In genomic region chr1:6779089-6779805, GRCh38 we compare ENCODE assay signal across 27 cellular contexts. TPM values are rescaled to one million over a fixed set of nuclear protein-coding genes. Genes with fewer than 3 reads are reported as not detected.
A peak's percentile ranks its signal among the peaks of the same experiment; 100 is the strongest.
DNase-seq lines count a peak whose midpoint lies in the region; ATAC-seq, FAIRE-seq and TF ChIP-seq lines count a peak whose summit lies in the region.
"Had no signal": no experiment of that assay in that cellular context is flagged by ENCODE, and none has a peak within 500 bp of the region (broad histone marks: within the 10 kb centered on the region; RNA-seq: fewer than 3 reads in every experiment).

No MANE protein-coding gene starts in this region.

- H3K14ac ChIP-seq in trophoblast cell (ENCODE audit: low read length), result no peak overlapping the region

- no peaks in the 10 kb centered on the region for H4K20me1 ChIP-seq in GM12878 (ENCODE audit: control insufficient read depth, insufficient read depth)

- DNase-seq in activated CD4-positive, alpha-beta T cell treated with anti-CD3 and anti-CD28 coated beads for 36 hours, result no peak
- no peak for DNase-seq in activated CD4-positive, alpha-beta T cell treated with anti-CD3 and anti-CD28 coated beads for 48 hours
- DNase-seq in GM13976 (ENCODE audit: low spot score) (peak; percentile 48), GM12878 (ENCODE audit: low read depth, low spot score) (no peak), trophoblast cell (no peak), DMS53 (lab: John Stamatoyannopoulos, UW) (no peak)
- no peak for DNase-seq in effector memory CD8-positive, alpha-beta T cell
- DNase-seq: Caco-2; CD8-positive, alpha-beta T cell; DMS 273 treated with DMSO at 0.1 percent for 48 hours; DMS79 treated with DMSO at 0.1 percent for 48 hours; HCEC 1CT; Kasumi-1; NCI-H1694; NCI-H2081; NCI-H2227 treated with DMSO at 0.1 percent for 48 hours; NCI-H69; OCI-M1; SIG-M5 had no signal

- H3K4me1 Mint-ChIP-seq in activated CD4-positive, alpha-beta T cell treated with anti-CD3 and anti-CD28 coated beads for 36 hours, result peaks cover 14% of the 10 kb centered on the region
- peaks cover 0 to 7% of the 10 kb centered on the region in 2 donors for H3K4me1 Mint-ChIP-seq in effector memory CD8-positive, alpha-beta T cell (ENCODE audit: low read depth in 2 of 2)

- TF ChIP-seq EP300 in GM12878 (IDR thresholded peaks at IDR 0.05; ENCODE audit: borderline replicate concordance in 1 of 2, control insufficient read depth in 1 of 2, low read depth in 2 of 2, low read length in 2 of 2), result no peak

- H3K79me1 ChIP-seq in trophoblast cell (ENCODE audit: low read length), result peaks cover 3% of the 10 kb centered on the region

- no peak overlapping the region for H3K23ac ChIP-seq in trophoblast cell (ENCODE audit: low read length)

- no peak overlapping the region for H3K4me3 Mint-ChIP-seq in activated CD4-positive, alpha-beta T cell treated with anti-CD3 and anti-CD28 coated beads for 36 hours
- no peak overlapping the region for H3K4me3 Mint-ChIP-seq in effector memory CD8-positive, alpha-beta T cell
- H3K4me3 Mint-ChIP-seq: B cell; CD8-positive, alpha-beta T cell had no signal

- WGBS in GM12878 (ENCODE audit: insufficient coverage, insufficient replicate concordance, low lambda C conversion rate, missing lambda C conversion rate), result 39% methylated on average over 7 of the region's 7 CpGs
- no CpG with 5 or more reads among the region's 7 CpGs for WGBS in trophoblast cell (ENCODE audit: extremely low coverage, insufficient coverage, insufficient read length)

- CTCF ChIA-PET in activated CD4-positive, alpha-beta T cell treated with anti-CD3 and anti-CD28 coated beads for 36 hours (lab: Charles Lee), result interaction anchor here (0.7 to 0.9 kb wide), 2 partner anchors 32 to 184 kb away, joined by 3 to 4 read pairs; no protein-coding TSS in a partner anchor
- CTCF ChIA-PET in GM12878 (lab: Yijun Ruan, JAX), result interaction anchor here (1.0 to 1.4 kb wide), 2 partner anchors 8 to 10 kb away, joined by 3 to 5 read pairs; no protein-coding TSS in a partner anchor

- no peak overlapping the region for H3K27ac Mint-ChIP-seq in activated CD4-positive, alpha-beta T cell treated with anti-CD3 and anti-CD28 coated beads for 36 hours
- no peak overlapping the region for H3K27ac Mint-ChIP-seq in effector memory CD8-positive, alpha-beta T cell
- H3K27ac Mint-ChIP-seq: B cell; CD8-positive, alpha-beta T cell had no signal

- no peak for TF ChIP-seq RAD21 in GM12878 (IDR thresholded peaks at IDR 0.05; ENCODE audit: insufficient read depth, low read depth, low read length)

- H3K4me2 ChIP-seq in GM12878 (ENCODE audit: control insufficient read depth, insufficient read depth) (peak overlapping the region; percentile 58), trophoblast cell (ENCODE audit: low read length) (no peak overlapping the region)

- H3K9ac ChIP-seq in GM12878 (ENCODE audit: control insufficient read depth, insufficient read depth, low read length), result no peak overlapping the region
- H3K9ac ChIP-seq in trophoblast cell (ENCODE audit: low read length), result no peak overlapping the region

- TF ChIP-seq POLR2A in GM12878 (IDR thresholded peaks at IDR 0.05; ENCODE audit: low read depth, low read length), result no peak

- H3K9me3 ChIP-seq in GM12878 (replicated peaks; ENCODE audit: control insufficient read depth, insufficient read depth, low read length) (peaks cover 7% of the 10 kb centered on the region; the same call in 2 of the 3 replicates), trophoblast cell (ENCODE audit: insufficient read depth, low read depth, low read length) (peaks cover 2% of the 10 kb centered on the region)
- H3K9me3 ChIP-seq: Caco-2 had no signal

- H3K4me3 ChIP-seq in GM12878, result no peak overlapping the region
- no peak overlapping the region for H3K4me3 ChIP-seq in trophoblast cell (ENCODE audit: low read depth, low read length)
- H3K4me3 ChIP-seq: SK-N-MC had no signal

- H3K79me2 ChIP-seq in GM12878 (ENCODE audit: control insufficient read depth, insufficient read depth, low read length), result peaks cover 9% of the 10 kb centered on the region
- H3K79me2 ChIP-seq in trophoblast cell (ENCODE audit: control insufficient read depth, insufficient read depth, low read length, poor library complexity), result peaks cover 1% of the 10 kb centered on the region

- RAD21 ChIA-PET in GM12878 (lab: Charles Lee; ENCODE audit: unreplicated experiment), result no interaction called here

- H3K36me3 ChIP-seq in GM12878 (ENCODE audit: control insufficient read depth in 2 of 2, insufficient read depth in 2 of 2, low read length in 1 of 2), result no peaks in the 10 kb centered on the region
- no peaks in the 10 kb centered on the region for H3K36me3 ChIP-seq in trophoblast cell (ENCODE audit: control insufficient read depth in 1 of 2, insufficient read depth in 2 of 2, low read length in 2 of 2)

- H3K27ac ChIP-seq in GM12878 (ENCODE audit: control insufficient read depth, insufficient read depth), result peak overlapping the region; percentile 40
- H3K27ac ChIP-seq in trophoblast cell (ENCODE audit: low read depth, low read length), result no peak overlapping the region
- H3K27ac ChIP-seq: 22Rv1, C4-2B, SK-N-MC had no signal

- H2BK12ac ChIP-seq in trophoblast cell (ENCODE audit: low read length), result no peak overlapping the region

- H2BK120ac ChIP-seq in trophoblast cell (ENCODE audit: insufficient read depth, low read length, poor library complexity), result no peak overlapping the region

- in situ Hi-C loops in GM13976 (cut with MboI; ENCODE audit: low sequenced_read_pairs, unreplicated experiment), result no loop called here
- in situ Hi-C loops in GM12878 (cut with MboI), result no loop called here

- H4K12ac ChIP-seq in trophoblast cell (ENCODE audit: low read depth, low read length), result no peak overlapping the region

- no peaks in the 10 kb centered on the region for H3K36me3 Mint-ChIP-seq in activated CD4-positive, alpha-beta T cell treated with anti-CD3 and anti-CD28 coated beads for 36 hours (ENCODE audit: low read depth)
- peaks cover 3% of the 10 kb centered on the region for H3K36me3 Mint-ChIP-seq in effector memory CD8-positive, alpha-beta T cell (ENCODE audit: insufficient read depth)

- SMC1A ChIA-PET in GM12878 (lab: Charles Lee; ENCODE audit: uncharacterized antibody, unreplicated experiment), result interaction anchor here (1.5 kb wide), 1 partner anchor 43 kb away, joined by 3 read pairs; no protein-coding TSS in a partner anchor

- H2BK5ac ChIP-seq in trophoblast cell (ENCODE audit: low read depth, low read length, poor library complexity), result no peak overlapping the region

- peaks cover 10% of the 10 kb centered on the region for H3K27me3 Mint-ChIP-seq in activated CD4-positive, alpha-beta T cell treated with anti-CD3 and anti-CD28 coated beads for 36 hours
- peaks cover 16 to 38% of the 10 kb centered on the region in 2 donors for H3K27me3 Mint-ChIP-seq in effector memory CD8-positive, alpha-beta T cell
- H3K27me3 Mint-ChIP-seq: B cell had no signal

- no peak for FAIRE-seq in GM12878 (lab: Jason Lieb, UNC)
- FAIRE-seq: H1, HepG2, RCC 7860 had no signal

- H3K4ac ChIP-seq in trophoblast cell (ENCODE audit: low read depth, low read length), result no peak overlapping the region

- peaks cover 28% of the 10 kb centered on the region for H3K4me1 ChIP-seq in GM12878 (ENCODE audit: control insufficient read depth, insufficient read depth, low read length)
- no peaks in the 10 kb centered on the region for H3K4me1 ChIP-seq in trophoblast cell (ENCODE audit: control insufficient read depth in 1 of 2, insufficient read depth in 2 of 2, low read length in 2 of 2)

- H3K27me3 ChIP-seq in GM12878 (replicated peaks in 1 of 2; ENCODE audit: control insufficient read depth in 2 of 2, insufficient read depth in 2 of 2, low read length in 1 of 2) (no peaks in the 10 kb centered on the region), trophoblast cell (ENCODE audit: insufficient read depth, low read length) (no peaks in the 10 kb centered on the region)

- no peak overlapping the region for H3K18ac ChIP-seq in trophoblast cell (ENCODE audit: low read length)

- peak overlapping the region; percentile 31; the same call in 1 of the 2 replicates for H2AFZ ChIP-seq in GM12878 (ENCODE audit: control insufficient read depth, low read depth, low read length)
- no peak overlapping the region for H2AFZ ChIP-seq in trophoblast cell (ENCODE audit: insufficient read depth, low read length, poor library complexity)

- no TSS peak for BruUV-seq in GM12878 (replicated peaks; lab: Mats Ljungman, UMichigan)

- no peak overlapping the region for H2AK5ac ChIP-seq in trophoblast cell (ENCODE audit: low read length)

- H3K9me3 Mint-ChIP-seq in activated CD4-positive, alpha-beta T cell treated with anti-CD3 and anti-CD28 coated beads for 36 hours (ENCODE audit: low read depth), result no peaks in the 10 kb centered on the region
- no peaks in the 10 kb centered on the region for H3K9me3 Mint-ChIP-seq in effector memory CD8-positive, alpha-beta T cell
- H3K9me3 Mint-ChIP-seq: CD8-positive, alpha-beta T cell had no signal

- no peak overlapping the region for H4K8ac ChIP-seq in trophoblast cell (ENCODE audit: low read depth, low read length)

- ATAC-seq in activated CD4-positive, alpha-beta T cell treated with anti-CD3 and anti-CD28 coated beads for 36 hours, result peak; percentile 27
- ATAC-seq in HG02938 (IDR thresholded peaks at IDR 0.05; ENCODE audit: unreplicated experiment) (peak; percentile 44), GM12878 (peak; percentile 65)
- no peak for ATAC-seq in effector memory CD8-positive, alpha-beta T cell (replicated peaks)
- ATAC-seq: CD8-positive, alpha-beta T cell; HepG2 had no signal

- intact Hi-C loops in activated CD4-positive, alpha-beta T cell treated with anti-CD3 and anti-CD28 coated beads for 36 hours (cut with DNase I, micrococcal nuclease), result no loop called here
- intact Hi-C loops in GM12878 (cut with micrococcal nuclease; ENCODE audit: unreplicated experiment), result no loop called here

- TF ChIP-seq CTCF in GM13976 (IDR thresholded peaks at IDR 0.05; ENCODE audit: borderline replicate concordance, control extremely low read depth, extremely low read depth, insufficient read depth, missing control alignments), result no peak
- no peak for TF ChIP-seq CTCF in GM12878 (IDR thresholded peaks at IDR 0.05 in 2 of 3, conservative IDR thresholded peaks at IDR 0.05 in 1 of 3; ENCODE audit: control insufficient read depth in 2 of 3, extremely low read depth in 1 of 3, insufficient read depth in 1 of 3, low read depth in 3 of 3, low read length in 3 of 3)

- no peak overlapping the region for H4K91ac ChIP-seq in trophoblast cell (ENCODE audit: low read depth, low read length)

- POLR2A ChIA-PET in activated CD4-positive, alpha-beta T cell treated with anti-CD3 and anti-CD28 coated beads for 36 hours (lab: Charles Lee), result no interaction called here
- POLR2A ChIA-PET in GM12878 (lab: Charles Lee), result no interaction called here

RNA-seq across cellular contexts. Expression of gene CAMTA1, which starts 6.0 kb away (rescaled TPM):
- total RNA-seq in activated CD4-positive, alpha-beta T cell treated with anti-CD3 and anti-CD28 coated beads for 36 hours, result 10 to 100 TPM; 62.3 to 76.7 TPM
- 66.6 and 69.6 TPM in 2 replicates for total RNA-seq in GM12878 (2013; cell fraction: nucleolus; rRNA removed)
- total RNA-seq in GM12878 (2014; rRNA removed) (37.7 and 48.9 TPM in 2 replicates), GM12878 (2014; rRNA removed; fragmentation: Illumina TruSeq; extraction: Trizol) (53.4 and 64.4 TPM in 2 replicates), GM12878 (2021) (51.0 and 63.4 TPM in 2 replicates)
- 120 TPM for polyA plus RNA-seq in GM12878 (2011; ENCODE audit: low read depth)
- polyA plus RNA-seq in GM12878 (2011; rRNA removed) (50.4 and 64.6 TPM in 2 replicates), GM12878 (2014; fragmentation: Illumina TruSeq; extraction: Trizol) (112 and 126 TPM in 2 replicates), GM12878 (2014; fragmentation: Nextera tagmentation; extraction: Ambion mirVana) (10 to 100 TPM; 82.2 to 93.0 TPM), GM12878 (2014; rRNA removed) (61.1 and 70.7 TPM in 2 replicates), GM12878 (2016; fragmentation: Nextera tagmentation; extraction: Ambion mirVana) (100 to 1,000 TPM; 133 to 148 TPM)
- 29.1 and 44.4 TPM in 2 replicates for polyA plus RNA-seq in GM12878 (2011; cell fraction: cytosol; rRNA removed)
- 22.2 and 24.4 TPM in 2 replicates for polyA plus RNA-seq in GM12878 (2011; cell fraction: nucleus; rRNA removed)
- polyA plus RNA-seq in GM12878 (2012), result 53.8 and 56.6 TPM in 2 replicates
- 18.4 and 20.0 TPM in 2 replicates for polyA minus RNA-seq in GM12878 (2011; rRNA and poly(A)+ RNA removed)
- polyA minus RNA-seq in GM12878 (2011; cell fraction: cytosol; rRNA and poly(A)+ RNA removed), result 12.0 and 15.2 TPM in 2 replicates
- 12.5 and 26.1 TPM in 2 replicates for polyA minus RNA-seq in GM12878 (2011; cell fraction: nucleus; rRNA and poly(A)+ RNA removed)
- 185 and 191 TPM in 2 replicates for polyA plus RNA-seq in trophoblast cell (2013)
